8 cellular contexts compared by ENCODE assay signal in the genomic region with DNA sequence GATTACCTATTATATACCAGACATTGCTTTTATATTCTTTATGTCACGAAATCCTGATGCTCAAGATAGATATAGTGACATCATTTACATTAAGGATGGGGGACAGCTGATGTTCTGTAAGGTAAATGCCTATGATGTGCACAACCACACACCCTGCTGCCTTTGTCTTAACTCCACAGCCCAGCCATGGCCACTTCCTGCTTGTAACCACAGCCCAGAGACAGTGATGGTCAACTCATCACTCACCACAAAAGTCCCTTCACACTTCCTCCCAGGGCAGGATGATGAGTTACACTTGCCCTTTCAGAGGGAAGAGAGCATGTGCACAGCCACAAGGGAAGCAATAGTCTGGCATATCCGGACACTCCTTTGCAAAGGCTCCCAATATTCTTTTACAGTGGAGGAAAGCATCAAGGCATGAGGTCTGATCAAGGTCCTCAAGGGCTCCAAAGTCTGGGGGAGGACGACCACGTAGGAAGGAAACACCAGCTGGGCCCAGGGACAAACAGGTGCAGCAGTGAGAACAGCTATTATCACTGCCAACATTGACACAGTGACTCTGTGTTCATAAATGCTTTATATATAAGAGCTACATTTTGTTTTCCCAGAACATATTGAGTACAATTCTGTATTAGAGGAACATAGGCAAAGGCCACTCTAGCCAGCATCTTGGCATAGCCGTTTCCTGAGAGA. TPM values are rescaled to one million over a fixed set of nuclear protein-coding genes. Genes with fewer than 3 reads are reported as not detected.
A peak's percentile ranks its signal among the peaks of the same experiment; 100 is the strongest.
DNase-seq lines count a peak whose midpoint lies in the region; ATAC-seq and TF ChIP-seq lines count a peak whose summit lies in the region.

No MANE protein-coding gene starts in this region.

- TF ChIP-seq CTCF in left lung (IDR thresholded peaks at IDR 0.05) (no peak), BE2C (IDR thresholded peaks at IDR 0.05; ENCODE audit: low read depth, low read length) (no peak)

- no peak overlapping the region for H3K27ac ChIP-seq in CD4-positive, CD25-positive, alpha-beta regulatory T cell (ENCODE audit: insufficient read depth, low read length, poor library complexity, severe bottlenecking)
- peak overlapping the region in 1 of 2 donors; percentile 62 for H3K27ac ChIP-seq in left lung

- no peaks in the 10 kb centered on the region for H3K27me3 ChIP-seq in CD4-positive, CD25-positive, alpha-beta regulatory T cell (ENCODE audit: control insufficient read depth, insufficient read depth, low read length)
- H3K27me3 ChIP-seq in left lung: no peaks in the 10 kb centered on the region
- H3K27me3 ChIP-seq in BE2C: no peaks in the 10 kb centered on the region

- H3K4me3 ChIP-seq in CD4-positive, CD25-positive, alpha-beta regulatory T cell (ENCODE audit: low read depth, low read length): no peak overlapping the region
- H3K4me3 ChIP-seq in left lung (no peak overlapping the region), BE2C (ENCODE audit: low read depth, low read length) (no peak overlapping the region)

- H3K36me3 Mint-ChIP-seq in CD4-positive, CD25-positive, alpha-beta regulatory T cell: no peaks in the 10 kb centered on the region
- H3K36me3 Mint-ChIP-seq in activated naive CD4-positive, alpha-beta T cell treated with anti-CD3 and anti-CD28 coated beads, Interleukin-2, amount 10 ng/mL, durations not matched to agents 7 days and 5 days: no peaks in the 10 kb centered on the region

- H3K4me1 ChIP-seq in CD4-positive, CD25-positive, alpha-beta regulatory T cell (ENCODE audit: control insufficient read depth, insufficient read depth, low read length, poor library complexity, severe bottlenecking): no peaks in the 10 kb centered on the region
- H3K4me1 ChIP-seq in left lung (peaks cover 5 to 81% of the 10 kb centered on the region in 2 donors), BE2C (no peaks in the 10 kb centered on the region)

- no peak overlapping the region for H3K27ac Mint-ChIP-seq in CD4-positive, CD25-positive, alpha-beta regulatory T cell
- no peak overlapping the region for H3K27ac Mint-ChIP-seq in activated naive CD4-positive, alpha-beta T cell treated with anti-CD3 and anti-CD28 coated beads, Interleukin-2, amount 10 ng/mL, durations not matched to agents 7 days and 5 days

- in situ Hi-C loops in SK-MEL-5 (cut with HindIII; ENCODE audit: low pct_unique_long_range_greater_than_20kb, low sequenced_read_pairs): no loop called here

- DNase-seq in CD4-positive, CD25-positive, alpha-beta regulatory T cell: peak in 1 of 3 donors; percentile 1
- DNase-seq in SK-MEL-5 (ENCODE audit: low read depth, low spot score) (peak; percentile 86), left lung (peak in 1 of 2 donors; percentile 73), BE2C (no peak), NCI-H187 (lab: John Stamatoyannopoulos, UW) (no peak)
- DNase-seq in activated naive CD4-positive, alpha-beta T cell treated with anti-CD3 and anti-CD28 coated beads, Interleukin-2, amount 10 ng/mL, durations not matched to agents 7 days and 5 days: no peak

- ATAC-seq in CD4-positive, CD25-positive, alpha-beta regulatory T cell (ENCODE audit: low read depth in 2 of 2): peak; percentile 25 to 43
- peak; percentile 87 for ATAC-seq in GM19397 (IDR thresholded peaks at IDR 0.05; ENCODE audit: unreplicated experiment)
- ATAC-seq in HG03175 (IDR thresholded peaks at IDR 0.05; ENCODE audit: unreplicated experiment): peak; percentile 79
- ATAC-seq in left lung: peak; percentile 85

- no peaks in the 10 kb centered on the region for H3K36me3 ChIP-seq in CD4-positive, CD25-positive, alpha-beta regulatory T cell (ENCODE audit: control insufficient read depth, insufficient read depth, low read length)
- H3K36me3 ChIP-seq in left lung: peaks cover 0 to 39% of the 10 kb centered on the region in 2 donors
- H3K36me3 ChIP-seq in BE2C: no peaks in the 10 kb centered on the region

- no peaks in the 10 kb centered on the region for H3K4me1 Mint-ChIP-seq in CD4-positive, CD25-positive, alpha-beta regulatory T cell
- H3K4me1 Mint-ChIP-seq in activated naive CD4-positive, alpha-beta T cell treated with anti-CD3 and anti-CD28 coated beads, Interleukin-2, amount 10 ng/mL, durations not matched to agents 7 days and 5 days: peaks cover 3% of the 10 kb centered on the region

- no peak overlapping the region for H3K4me3 Mint-ChIP-seq in CD4-positive, CD25-positive, alpha-beta regulatory T cell
- no peak overlapping the region for H3K4me3 Mint-ChIP-seq in activated naive CD4-positive, alpha-beta T cell treated with anti-CD3 and anti-CD28 coated beads, Interleukin-2, amount 10 ng/mL, durations not matched to agents 7 days and 5 days

- CTCF ChIA-PET in activated naive CD4-positive, alpha-beta T cell treated with anti-CD3 and anti-CD28 coated beads, Interleukin-2, amount 10 ng/mL, durations not matched to agents 7 days and 5 days (lab: Charles Lee): no interaction called here

- H3K9me3 Mint-ChIP-seq in CD4-positive, CD25-positive, alpha-beta regulatory T cell: no peaks in the 10 kb centered on the region
- no peaks in the 10 kb centered on the region for H3K9me3 Mint-ChIP-seq in activated naive CD4-positive, alpha-beta T cell treated with anti-CD3 and anti-CD28 coated beads, Interleukin-2, amount 10 ng/mL, durations not matched to agents 7 days and 5 days

- no peaks in the 10 kb centered on the region for H3K9me3 ChIP-seq in CD4-positive, CD25-positive, alpha-beta regulatory T cell (ENCODE audit: control insufficient read depth in 2 of 2, low read length in 2 of 2)
- H3K9me3 ChIP-seq in left lung (no peaks in the 10 kb centered on the region), BE2C (no peaks in the 10 kb centered on the region)

- no peaks in the 10 kb centered on the region for H3K27me3 Mint-ChIP-seq in CD4-positive, CD25-positive, alpha-beta regulatory T cell
- no peaks in the 10 kb centered on the region for H3K27me3 Mint-ChIP-seq in activated naive CD4-positive, alpha-beta T cell treated with anti-CD3 and anti-CD28 coated beads, Interleukin-2, amount 10 ng/mL, durations not matched to agents 7 days and 5 days

- intact Hi-C loops in left lung (cut with DNase I): no loop called here

RNA-seq across cellular contexts. Expression of gene PLPP3, which starts 53.8 kb away (rescaled TPM):
- total RNA-seq in CD4-positive, CD25-positive, alpha-beta regulatory T cell: not detected
- under 1 TPM in 1 of 4 donors, not detected in 3; 0.13 TPM for polyA plus RNA-seq in CD4-positive, CD25-positive, alpha-beta regulatory T cell
- 26.5 and 26.7 TPM in 2 replicates for total RNA-seq in SK-MEL-5 (2014; rRNA removed; shearing (Covaris generic))
- 28.1 and 42.2 TPM in 2 replicates for polyA plus RNA-seq in SK-MEL-5 (2015; cell fraction: cytosol; rRNA removed)
- 15.1 and 17.5 TPM in 2 replicates for polyA plus RNA-seq in SK-MEL-5 (2015; cell fraction: nucleus; rRNA removed)
- 100 to 1,000 TPM in 1 of 2 donors, 10 to 100 TPM in 1; 44.5 to 112 TPM for total RNA-seq in left lung
- polyA plus RNA-seq in BE2C (2012; ENCODE audit: insufficient read depth, insufficient read length, low read depth): 0.85 TPM

Comparison
In these comparisons a context has a peak if more than half of its experiments do, and no peak if none do; other contexts are left out.
1. ATAC-seq: peak in every context shown above with its lines; median percentile 87 in GM19397; 85 in left lung; 79 in HG03175; 34 in CD4-positive, CD25-positive, alpha-beta regulatory T cell.
2. RNA of gene PLPP3, which starts 53.8 kb away (total RNA-seq): 44.5 to 112 TPM in left lung and 26.5 to 26.7 TPM in SK-MEL-5; not detected in CD4-positive, CD25-positive, alpha-beta regulatory T cell (single experiment); every median in the first group is over 10 times any median in the second.